22 cellular contexts compared by ENCODE assay signal in the genomic region with DNA sequence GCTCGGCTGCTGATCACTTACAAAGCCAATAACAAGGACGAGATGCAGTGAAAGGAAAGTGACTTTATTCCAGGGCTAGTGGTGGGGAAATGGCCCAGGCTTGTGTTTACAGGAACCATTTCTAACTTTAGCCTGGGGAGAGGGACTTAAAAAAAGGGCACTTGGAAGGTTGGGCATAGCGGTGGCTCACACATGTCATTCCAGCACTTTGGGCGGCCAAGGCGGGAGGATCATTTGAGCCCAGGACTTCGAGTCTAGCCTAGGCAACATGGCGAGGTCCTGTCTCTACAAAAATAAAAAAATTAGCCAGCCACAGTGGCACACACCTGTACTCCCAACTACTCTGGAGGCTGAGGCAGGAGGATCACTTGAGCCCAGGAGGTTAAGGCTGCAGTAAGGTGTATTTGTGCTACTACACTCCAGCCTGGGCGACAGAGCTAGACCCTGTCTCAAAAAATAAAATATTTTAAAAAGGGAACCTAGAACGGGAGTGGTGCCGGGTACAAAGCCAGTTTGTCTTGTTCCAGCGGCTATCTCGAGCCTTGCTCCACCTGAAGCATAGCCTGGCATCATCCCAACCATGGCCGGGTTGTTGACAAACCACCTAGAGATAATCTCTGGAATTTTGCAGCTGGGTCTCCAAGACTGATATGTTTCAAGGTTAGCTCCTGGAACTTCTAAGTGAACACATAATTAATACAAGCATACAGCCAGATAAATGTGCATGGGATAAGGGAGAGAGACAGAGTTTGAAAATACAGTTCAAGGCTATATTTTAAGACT. TPM values are rescaled to one million over a fixed set of nuclear protein-coding genes. Genes with fewer than 3 reads are reported as not detected.
DNase-seq lines count a peak whose midpoint lies in the region; ATAC-seq and TF ChIP-seq lines count a peak whose summit lies in the region.
"Had no signal": no experiment of that assay in that cellular context is flagged by ENCODE, and none has a peak within 500 bp of the region (broad histone marks: within the 10 kb centered on the region; RNA-seq: fewer than 3 reads in every experiment).

No MANE protein-coding gene starts in this region.

- no peak overlapping the region for H3K4me2 ChIP-seq in PC-3 (ENCODE audit: low read length)

- TF ChIP-seq POLR2A in body of pancreas (IDR thresholded peaks at IDR 0.05) (peak in 2 of 3 donors; percentile 19 to 27), stomach (IDR thresholded peaks at IDR 0.05) (no peak)

- TF ChIP-seq CTCF in PC-3 (conservative IDR thresholded peaks at IDR 0.05; ENCODE audit: low read depth, low read length) (no peak), body of pancreas (IDR thresholded peaks at IDR 0.05) (no peak), stomach (IDR thresholded peaks at IDR 0.05) (no peak)

- H3K27ac ChIP-seq in PC-3 (ENCODE audit: low read length) (no peak overlapping the region), body of pancreas (peak overlapping the region; percentile 80 to 93 (median 89)), stomach (peak overlapping the region; percentile 67 to 86 (median 82))
- H3K27ac ChIP-seq: epithelial cell of prostate, neutrophil, WERI-Rb-1 had no signal

- no peak overlapping the region for H3K9ac ChIP-seq in PC-3 (ENCODE audit: low read length)

- H3K27me3 ChIP-seq in PC-3 (ENCODE audit: low read length) = no peaks in the 10 kb centered on the region
- H3K27me3 ChIP-seq in body of pancreas = no peaks in the 10 kb centered on the region
- H3K27me3 ChIP-seq in stomach = no peaks in the 10 kb centered on the region

- H3K79me2 ChIP-seq in PC-3 (ENCODE audit: low read length) = no peaks in the 10 kb centered on the region

- H3K36me3 ChIP-seq in PC-3 (ENCODE audit: low read depth, low read length) (no peaks in the 10 kb centered on the region), body of pancreas (replicated peaks in 1 of 2; ENCODE audit: insufficient read depth in 1 of 2, low read depth in 2 of 2) (no peaks in the 10 kb centered on the region), stomach (no peaks in the 10 kb centered on the region)
- H3K36me3 ChIP-seq: neutrophil, WERI-Rb-1 had no signal

- no peak overlapping the region for H2AFZ ChIP-seq in PC-3 (ENCODE audit: low read length)

- peak; percentile 19 for DNase-seq in PC-3
- peak; percentile 97 to 99 (median 98) for DNase-seq in body of pancreas
- peak; percentile 80 for DNase-seq in mucosa of gallbladder (ENCODE audit: low spot score)
- peak; percentile 97 for DNase-seq in stomach
- no peak for DNase-seq in OCI-M2 (lab: John Stamatoyannopoulos, UW; ENCODE audit: unreplicated experiment)
- DNase-seq in activated effector memory CD4-positive, alpha-beta T cell treated with Interleukin-2 at 50 U/mL for 16 hours = no peak
- no peak for DNase-seq in DMS53 (lab: John Stamatoyannopoulos, UW)
- DNase-seq: activated CD4-positive, alpha-beta T cell treated with anti-CD3 and anti-CD28 coated beads, Interleukin-2, amount 10 ng/mL, durations not matched to agents 24 days and 14 days; activated naive CD4-positive, alpha-beta T cell; activated T-cell treated with anti-CD3 and anti-CD28 coated beads, Interleukin-2, amount 50 U/mL, for 4 hours; C1 segment of cervical spinal cord; effector CD4-positive, alpha-beta T cell; glutamatergic neuron; KG1; kidney; NCI-H1436; NCI-H446; NCI-H82; WERI-Rb-1 had no signal

- CTCF ChIA-PET in PC-3 (lab: Charles Lee) = no interaction called here

- intact Hi-C loops in PC-3 (cut with micrococcal nuclease) (no loop called here), body of pancreas (cut with DNase I) (no loop called here), stomach (cut with DNase I; ENCODE audit: low total_unique reads) (no loop called here)

- no peaks in the 10 kb centered on the region for H3F3A ChIP-seq in PC-3 (ENCODE audit: low read length, unreplicated experiment)

- no peaks in the 10 kb centered on the region for H4K20me1 ChIP-seq in PC-3 (ENCODE audit: low read length)

- no peaks in the 10 kb centered on the region for H3K9me2 ChIP-seq in PC-3 (replicated peaks; ENCODE audit: low read length)

- 34 to 39% methylated on average over 12 to 13 of the region's 13 CpGs for WGBS in body of pancreas, 2 donors
- WGBS in stomach, 5 donors = 33 to 62% (median 54%) methylated on average over 13 of the region's 13 CpGs

- ATAC-seq in PC-3 = no peak
- ATAC-seq in body of pancreas = peak; percentile 79
- ATAC-seq: activated T-cell treated with anti-CD3 and anti-CD28 coated beads, Interleukin-2, amount 50 U/mL, for 4 hours; GM12878 had no signal

- H3K4me1 ChIP-seq in PC-3 (ENCODE audit: insufficient read depth, low read length) (peaks cover 18% of the 10 kb centered on the region), body of pancreas (peaks cover 74% of the 10 kb centered on the region), stomach (peaks cover 32 to 47% (median 43%) of the 10 kb centered on the region in 4 donors)

- H3K4me3 ChIP-seq in PC-3 (ENCODE audit: low read length) = no peak overlapping the region
- no peak overlapping the region for H3K4me3 ChIP-seq in body of pancreas
- no peak overlapping the region for H3K4me3 ChIP-seq in stomach
- H3K4me3 ChIP-seq: GM12878 had no signal

- H3K9me3 ChIP-seq in PC-3 (ENCODE audit: low read length) = no peaks in the 10 kb centered on the region
- H3K9me3 ChIP-seq in body of pancreas = no peaks in the 10 kb centered on the region
- H3K9me3 ChIP-seq in stomach = no peaks in the 10 kb centered on the region
- H3K9me3 ChIP-seq: neutrophil had no signal

- TF ChIP-seq EP300 in stomach (IDR thresholded peaks at IDR 0.05) = no peak

- POLR2A ChIA-PET in PC-3 (lab: Charles Lee; ENCODE audit: unreplicated experiment) = no interaction called here

- no TSS peak for BruUV-seq in PC-3 (replicated peaks; lab: Mats Ljungman, UMichigan)

RNA-seq across cellular contexts. Expression of a gene that starts 5.7 kb away (rescaled TPM):
- not detected in 2 replicates for total RNA-seq in PC-3 (2014; rRNA removed)
- not detected for total RNA-seq in body of pancreas
- 0.52 TPM for total RNA-seq in mucosa of gallbladder
- total RNA-seq in stomach = 1 to 10 TPM in 1 of 5 donors, not detected in 4; 4.4 TPM
- polyA plus RNA-seq in stomach = under 1 TPM; 0.15 to 0.37 (median 0.31) TPM
- total RNA-seq: activated CD4-positive, alpha-beta T cell treated with anti-CD3 and anti-CD28 coated beads, Interleukin-2, amount 10 ng/mL, durations not matched to agents 24 days and 14 days had no signal

RNA-seq across cellular contexts. Expression of a gene that starts 52.7 kb away (rescaled TPM):
- total RNA-seq in PC-3 (2014; rRNA removed) (not detected in 2 replicates), body of pancreas (1 to 10 TPM; 6.5 to 6.6 TPM), mucosa of gallbladder (26.9 TPM), stomach (10 to 100 TPM in 3 of 5 donors, 1 to 10 TPM in 1, under 1 TPM in 1; under 0.01 to 67.1 (median 21.2) TPM)
- 10 to 100 TPM in 1 of 3 donors, 1 to 10 TPM in 2; 3.2 to 18.4 (median 4.3) TPM for polyA plus RNA-seq in stomach

Comparison
In these comparisons a context has a peak if more than half of its experiments do, and no peak if none do; other contexts are left out.
1. DNase-seq: peak in PC-3 (single experiment), body of pancreas (4 of 4), mucosa of gallbladder (single experiment) and stomach (single experiment); none in OCI-M2 (single experiment), activated effector memory CD4-positive, alpha-beta T cell treated with Interleukin-2 at 50 U/mL for 16 hours (single experiment) and DMS53 (single experiment).
2. POLR2A ChIP-seq: peak in body of pancreas (2 of 3); none in stomach (0 of 4).